Comparison of ENCODE assay signal across 12 cellular contexts in the genomic region with DNA sequence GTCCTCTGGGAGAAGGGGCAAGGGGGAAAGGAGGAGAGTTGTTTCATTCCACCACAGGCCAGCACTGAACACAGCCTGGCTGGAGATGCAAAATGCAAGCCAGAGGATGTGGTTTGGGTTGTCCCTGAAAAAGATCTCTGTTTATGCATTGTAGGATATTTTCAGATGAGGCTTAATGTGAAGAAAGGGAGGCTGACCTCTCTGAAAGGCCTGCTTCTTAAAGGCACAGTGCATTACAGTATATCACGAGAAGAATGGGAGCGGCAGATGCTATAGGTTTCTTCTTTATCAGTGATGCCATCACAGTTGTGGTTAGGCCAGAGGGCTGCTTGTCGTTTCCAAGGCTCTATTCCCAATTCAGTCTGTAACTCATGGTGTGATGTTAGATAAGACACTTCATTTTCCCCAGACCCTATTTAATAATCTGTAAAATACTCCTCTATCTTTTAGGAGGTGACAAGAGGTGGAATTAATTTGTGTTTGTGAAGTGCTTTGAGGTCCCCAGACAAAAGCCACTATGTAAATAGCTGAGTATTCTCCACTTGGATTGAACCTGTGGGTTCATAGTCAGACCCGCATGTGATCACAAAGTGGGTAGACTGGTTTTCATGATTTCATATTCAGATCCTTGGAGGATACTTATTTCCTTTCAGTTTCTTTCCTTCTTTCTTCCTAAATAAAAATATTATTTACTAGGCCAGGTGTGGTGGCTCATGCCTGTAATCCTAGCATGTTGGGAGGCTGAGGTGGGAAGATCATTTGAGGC.
DNase-seq lines count a peak whose midpoint lies in the region; ATAC-seq, FAIRE-seq and TF ChIP-seq lines count a peak whose summit lies in the region.
"Had no signal": no experiment of that assay in that cellular context is flagged by ENCODE, and none has a peak within 500 bp of the region (broad histone marks: within the 10 kb centered on the region; RNA-seq: fewer than 3 reads in every experiment).

No MANE protein-coding gene starts in this region.

- H3K9me3 ChIP-seq in GM23248 (ENCODE audit: low read depth) (no peaks in the 10 kb centered on the region), fibroblast of lung (ENCODE audit: control insufficient read depth, insufficient read depth, low read depth, low read length) (no peaks in the 10 kb centered on the region), endodermal cell (ENCODE audit: control insufficient read depth, low read length) (no peaks in the 10 kb centered on the region)
- H3K9me3 ChIP-seq: BE2C had no signal

- H3K27me3 Mint-ChIP-seq in endodermal cell (ENCODE audit: insufficient read depth) = peaks cover 4% of the 10 kb centered on the region

- H3K4me3 ChIP-seq in GM23248 (no peak overlapping the region), fibroblast of lung (replicated peaks in 1 of 4; ENCODE audit: control extremely low read depth in 1 of 4, insufficient read depth in 1 of 4, low read depth in 3 of 4, low read length in 4 of 4) (no peak overlapping the region), endodermal cell (ENCODE audit: low read length) (no peak overlapping the region)

- no peaks in the 10 kb centered on the region for H4K20me1 ChIP-seq in GM23248 (ENCODE audit: insufficient read depth)
- H4K20me1 ChIP-seq in fibroblast of lung (ENCODE audit: control insufficient read depth, extremely low read depth, insufficient read depth, low read length) = no peaks in the 10 kb centered on the region

- H3K9ac ChIP-seq in GM23248 (no peak overlapping the region), fibroblast of lung (ENCODE audit: insufficient read depth, low read length) (no peak overlapping the region), endodermal cell (ENCODE audit: extremely low read depth, low read length, poor library complexity, severe bottlenecking) (no peak overlapping the region)

- H3K36me3 ChIP-seq in GM23248 (ENCODE audit: low read depth) (no peaks in the 10 kb centered on the region), fibroblast of lung (ENCODE audit: control insufficient read depth, insufficient read depth, low read length) (no peaks in the 10 kb centered on the region), endodermal cell (ENCODE audit: control insufficient read depth, insufficient read depth, low read length) (no peaks in the 10 kb centered on the region)
- H3K36me3 ChIP-seq: BE2C had no signal

- no peak for FAIRE-seq in frontal cortex (lab: Jason Lieb, UNC)

- H3F3A ChIP-seq in GM23248 (ENCODE audit: insufficient read depth) = peaks cover 25% of the 10 kb centered on the region

- H3K36me3 Mint-ChIP-seq in endodermal cell (ENCODE audit: low read depth) = no peaks in the 10 kb centered on the region

- H3K9me3 Mint-ChIP-seq in endodermal cell = no peaks in the 10 kb centered on the region
- H3K9me3 Mint-ChIP-seq: activated T-cell treated with anti-CD3 and anti-CD28 coated beads, Interleukin-2, amount 50 U/mL, for 72 hours had no signal

- H3K79me2 ChIP-seq in GM23248 (ENCODE audit: insufficient read depth) (no peaks in the 10 kb centered on the region), fibroblast of lung (ENCODE audit: control insufficient read depth, insufficient read depth, low read length) (no peaks in the 10 kb centered on the region)

- H3K9me2 ChIP-seq in GM23248 (ENCODE audit: insufficient read depth) = no peaks in the 10 kb centered on the region

- no peak for ATAC-seq in omental fat pad (ENCODE audit: low FRiP score)
- ATAC-seq: activated CD4-positive, CD25-positive, alpha-beta regulatory T cell treated with anti-CD3 and anti-CD28 coated beads, Interleukin-2, amount 50 U/mL, for 24 hours; activated T-cell treated with anti-CD3 and anti-CD28 coated beads, Interleukin-2, amount 50 U/mL, for 72 hours had no signal

- H3K4me3 Mint-ChIP-seq in endodermal cell = no peak overlapping the region
- H3K4me3 Mint-ChIP-seq: activated T-cell treated with anti-CD3 and anti-CD28 coated beads, Interleukin-2, amount 50 U/mL, for 72 hours had no signal

- H2AFZ ChIP-seq in GM23248 (no peak overlapping the region), fibroblast of lung (ENCODE audit: low read length) (peak overlapping the region; percentile 65)

- H3K4me2 ChIP-seq in GM23248 (ENCODE audit: unreplicated experiment) (no peak overlapping the region), fibroblast of lung (ENCODE audit: extremely low read depth, insufficient read depth, low read length) (peak overlapping the region; percentile 80)

- H3K27ac Mint-ChIP-seq in endodermal cell = no peak overlapping the region
- H3K27ac Mint-ChIP-seq: activated T-cell treated with anti-CD3 and anti-CD28 coated beads, Interleukin-2, amount 50 U/mL, for 72 hours had no signal

- H3K27me3 ChIP-seq in GM23248 (replicated peaks; ENCODE audit: insufficient read depth) (no peaks in the 10 kb centered on the region), fibroblast of lung (ENCODE audit: control insufficient read depth, insufficient read depth, low read length) (no peaks in the 10 kb centered on the region), endodermal cell (ENCODE audit: control insufficient read depth, insufficient read depth, low read length, poor library complexity, severe bottlenecking) (no peaks in the 10 kb centered on the region)
- H3K27me3 ChIP-seq: BE2C had no signal

- no peak for TF ChIP-seq CTCF in fibroblast of lung (conservative IDR thresholded peaks at IDR 0.05 in 1 of 2, IDR thresholded peaks at IDR 0.05 in 1 of 2; ENCODE audit: low read depth in 1 of 2, low read length in 2 of 2)
- no peak for TF ChIP-seq CTCF in omental fat pad (IDR thresholded peaks at IDR 0.05)
- no peak for TF ChIP-seq CTCF in endodermal cell (conservative IDR thresholded peaks at IDR 0.05)

- peaks cover 31% of the 10 kb centered on the region for H3K4me1 ChIP-seq in GM23248 (ENCODE audit: insufficient read depth)
- H3K4me1 ChIP-seq in fibroblast of lung (ENCODE audit: control insufficient read depth, extremely low read depth, insufficient read depth, low read length) = peaks cover 18% of the 10 kb centered on the region
- H3K4me1 ChIP-seq in endodermal cell (ENCODE audit: control insufficient read depth, insufficient read depth, low read length) = no peaks in the 10 kb centered on the region

- peaks cover 16% of the 10 kb centered on the region for H3K4me1 Mint-ChIP-seq in endodermal cell

- DNase-seq in AG08396 (ENCODE audit: low spot score) (peak; percentile 59), GM23248 (peak; percentile 30), SK-MEL-5 (ENCODE audit: low read depth, low spot score) (peak; percentile 57), fibroblast of lung (ENCODE audit: low read depth in 2 of 2) (peak; percentile 69 to 84), frontal cortex (ENCODE audit: low spot score in 2 of 2) (no peak), omental fat pad (ENCODE audit: low spot score) (no peak), endodermal cell (no peak)
- no peak for DNase-seq in activated CD4-positive, CD25-positive, alpha-beta regulatory T cell (lab: John Stamatoyannopoulos, UW)
- DNase-seq: activated T-cell treated with anti-CD3 and anti-CD28 coated beads, Interleukin-2, amount 50 U/mL, for 72 hours; BE2C; SHP77 had no signal

- H3K27ac ChIP-seq in GM23248 = no peak overlapping the region
- H3K27ac ChIP-seq in fibroblast of lung (ENCODE audit: insufficient read depth, low read length) = peak overlapping the region; percentile 50
- H3K27ac ChIP-seq in endodermal cell (ENCODE audit: low read depth, low read length) = no peak overlapping the region

- 73 to 86% methylated on average over 4 of the region's 4 CpGs for WGBS in GM23248 (ENCODE audit: low coverage in 1 of 2, low lambda C conversion rate in 2 of 2, missing lambda C conversion rate in 2 of 2), 2 experiments
- WGBS in endodermal cell (ENCODE audit: insufficient coverage in 1 of 2, insufficient read length in 1 of 2), 2 experiments = 86 to 94% methylated on average over 2 to 4 of the region's 4 CpGs

- in situ Hi-C loops in GM23248 (cut with MboI) = no loop called here
- in situ Hi-C loops in SK-MEL-5 (cut with HindIII; ENCODE audit: low pct_unique_long_range_greater_than_20kb, low sequenced_read_pairs) = no loop called here

Comparison
In these comparisons a context has a peak if more than half of its experiments do, and no peak if none do; other contexts are left out.
1. DNase-seq: peak in AG08396 (single experiment), GM23248 (single experiment), SK-MEL-5 (single experiment) and fibroblast of lung (2 of 2); none in frontal cortex (0 of 2), activated CD4-positive, CD25-positive, alpha-beta regulatory T cell (0 of 4), omental fat pad (single experiment) and endodermal cell (single experiment).